In the genomic region with DNA sequence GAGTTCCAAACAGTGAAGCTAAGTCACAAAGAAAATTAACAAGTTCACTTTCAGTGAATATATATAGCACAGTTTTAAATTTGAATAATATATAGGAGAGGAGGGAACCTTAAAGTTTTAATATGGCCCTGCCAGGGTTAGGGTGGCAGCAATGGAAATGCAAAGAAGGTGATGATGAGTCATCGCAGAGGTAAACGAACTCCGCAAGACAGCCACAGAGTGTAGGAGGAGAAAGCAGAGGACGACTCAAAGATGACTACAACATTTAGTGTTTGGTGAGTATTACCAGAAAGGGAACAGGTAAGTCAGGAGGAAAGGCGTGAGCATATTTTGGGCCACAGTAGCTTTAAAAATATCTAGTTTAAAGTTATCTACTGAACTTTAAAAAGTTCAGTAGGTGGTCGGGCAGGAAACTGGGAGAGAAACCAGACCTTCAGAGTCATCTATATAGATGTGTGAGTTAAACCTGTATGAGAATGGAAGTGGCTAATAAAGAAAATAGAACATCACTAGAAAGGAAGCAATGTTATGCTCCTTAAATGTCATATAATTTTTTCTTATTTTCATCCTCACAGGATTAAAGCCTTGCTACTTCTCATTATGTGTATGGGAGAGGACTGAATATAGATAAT, we compare ENCODE assay signal across 9 cellular contexts.
DNase-seq lines count a peak whose midpoint lies in the region; ATAC-seq and TF ChIP-seq lines count a peak whose summit lies in the region.
"Had no signal": no experiment of that assay in that cellular context is flagged by ENCODE, and none has a peak within 500 bp of the region (broad histone marks: within the 10 kb centered on the region; RNA-seq: fewer than 3 reads in every experiment).

No MANE protein-coding gene starts in this region.

- intact Hi-C loops in esophagus muscularis mucosa (cut with DNase I) = no loop called here

- H3K9ac ChIP-seq in neuronal stem cell (ENCODE audit: low read depth, low read length, poor library complexity) = no peak overlapping the region

- H2BK15ac ChIP-seq in neuronal stem cell (ENCODE audit: low read length) = no peak overlapping the region

- H3K9me3 ChIP-seq in neutrophil (no peaks in the 10 kb centered on the region), esophagus muscularis mucosa (no peaks in the 10 kb centered on the region), neuronal stem cell (replicated peaks in 1 of 2; ENCODE audit: control insufficient read depth in 2 of 2, insufficient read depth in 1 of 2, low read depth in 1 of 2, low read length in 2 of 2) (no peaks in the 10 kb centered on the region)

- H2BK120ac ChIP-seq in neuronal stem cell (ENCODE audit: low read depth, low read length) = no peak overlapping the region

- TF ChIP-seq EP300 in esophagus muscularis mucosa (IDR thresholded peaks at IDR 0.05) = no peak

- H3K27ac ChIP-seq in neutrophil (peak overlapping the region; percentile 92), esophagus muscularis mucosa (replicated peaks in 1 of 4) (no peak overlapping the region), neuronal stem cell (replicated peaks; ENCODE audit: low read length) (no peak overlapping the region)

- WGBS in esophagus muscularis mucosa = 84% methylated on average over 6 of the region's 6 CpGs
- no CpG with 5 or more reads among the region's 6 CpGs for WGBS in neuronal stem cell (ENCODE audit: extremely low coverage in 2 of 2, insufficient read length in 2 of 2, insufficient replicate concordance in 1 of 2), 2 donors

- H3K4ac ChIP-seq in neuronal stem cell (ENCODE audit: low read length) = no peak overlapping the region

- ATAC-seq in GM18870 (IDR thresholded peaks at IDR 0.05; ENCODE audit: unreplicated experiment) (peak; percentile 92), GM21786 (IDR thresholded peaks at IDR 0.05; ENCODE audit: unreplicated experiment) (peak; percentile 78), HG02970 (IDR thresholded peaks at IDR 0.05; ENCODE audit: low FRiP score, unreplicated experiment) (no peak)

- H3K18ac ChIP-seq in neuronal stem cell (ENCODE audit: low read length) = no peak overlapping the region

- H2BK12ac ChIP-seq in neuronal stem cell (ENCODE audit: low read length) = no peak overlapping the region

- no peak overlapping the region for H2AK5ac ChIP-seq in neuronal stem cell (ENCODE audit: low read depth, low read length)

- H4K8ac ChIP-seq in neuronal stem cell (ENCODE audit: low read depth, low read length) = no peak overlapping the region

- no peak overlapping the region for H2AFZ ChIP-seq in neuronal stem cell (ENCODE audit: low read length)

- H3K27me3 ChIP-seq in neutrophil (no peaks in the 10 kb centered on the region), esophagus muscularis mucosa (no peaks in the 10 kb centered on the region), neuronal stem cell (ENCODE audit: control insufficient read depth in 3 of 3, insufficient read depth in 3 of 3, low read depth in 1 of 3, low read length in 3 of 3) (no peaks in the 10 kb centered on the region)

- no peak overlapping the region for H3K14ac ChIP-seq in neuronal stem cell (ENCODE audit: low read length)

- H3K79me1 ChIP-seq in neuronal stem cell (ENCODE audit: low read depth, low read length) = no peaks in the 10 kb centered on the region

- H3K4me3 ChIP-seq in neutrophil (ENCODE audit: low read depth in 1 of 2, low read length in 1 of 2) (no peak overlapping the region), esophagus muscularis mucosa (no peak overlapping the region), neuronal stem cell (ENCODE audit: low read length in 2 of 2) (no peak overlapping the region)

- H2BK5ac ChIP-seq in neuronal stem cell (ENCODE audit: low read length) = no peak overlapping the region

- H3K36me3 ChIP-seq in neutrophil (no peaks in the 10 kb centered on the region), esophagus muscularis mucosa (peaks cover 0 to 14% (median 0%) of the 10 kb centered on the region in 4 donors), neuronal stem cell (replicated peaks in 1 of 2; ENCODE audit: control insufficient read depth in 2 of 2, insufficient read depth in 2 of 2, low read length in 2 of 2) (no peaks in the 10 kb centered on the region)

- TF ChIP-seq CTCF in neutrophil (IDR thresholded peaks at IDR 0.05) = no peak
- no peak for TF ChIP-seq CTCF in esophagus muscularis mucosa (IDR thresholded peaks at IDR 0.05)

- no peak overlapping the region for H4K91ac ChIP-seq in neuronal stem cell (ENCODE audit: low read depth, low read length, poor library complexity)

- DNase-seq in HPDE6-E6E7 (ENCODE audit: extremely low spot score) (peak; percentile 56), esophagus muscularis mucosa (ENCODE audit: extremely low spot score) (no peak), mucosa of gallbladder (ENCODE audit: low spot score) (no peak), neuronal stem cell (ENCODE audit: low spot score) (no peak)
- DNase-seq: aorta had no signal

- no peak overlapping the region for H3K4me2 ChIP-seq in neuronal stem cell (ENCODE audit: insufficient read depth, low read length, poor library complexity, severe bottlenecking)

- TF ChIP-seq POLR2A in esophagus muscularis mucosa (IDR thresholded peaks at IDR 0.05; ENCODE audit: low read depth) = no peak

- H3K23ac ChIP-seq in neuronal stem cell (ENCODE audit: low read depth, low read length, poor library complexity) = no peak overlapping the region

- H3K4me1 ChIP-seq in neutrophil (ENCODE audit: control insufficient read depth in 1 of 2, insufficient read depth in 1 of 2, low read depth in 1 of 2, low read length in 1 of 2) = peaks cover 25 to 27% of the 10 kb centered on the region in 2 experiments
- H3K4me1 ChIP-seq in esophagus muscularis mucosa = no peaks in the 10 kb centered on the region
- H3K4me1 ChIP-seq in neuronal stem cell (ENCODE audit: control insufficient read depth in 2 of 2, insufficient read depth in 1 of 2, low read depth in 1 of 2, low read length in 2 of 2) = no peaks in the 10 kb centered on the region
